ENCODE assay signal across 10 cellular contexts in the genomic region with DNA sequence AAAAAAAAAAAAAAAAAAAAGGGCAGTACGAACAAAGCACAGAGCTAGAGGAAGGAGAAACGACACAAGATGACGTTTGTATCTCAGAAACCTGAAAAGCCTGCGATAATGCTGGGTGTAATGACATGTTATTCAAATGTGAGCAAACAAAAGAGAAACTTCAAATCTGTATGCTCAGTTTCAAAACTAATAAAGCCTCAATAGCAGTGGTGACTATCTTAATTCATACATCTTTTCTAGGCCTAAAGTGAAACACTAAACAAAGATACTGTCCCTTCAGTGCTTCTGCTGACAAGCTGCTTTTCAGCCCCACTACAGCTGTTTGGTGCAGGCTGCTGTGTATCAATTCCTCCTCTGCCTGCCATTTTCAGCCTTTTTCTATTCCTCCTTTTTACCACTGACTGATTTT. TPM values are rescaled to one million over a fixed set of nuclear protein-coding genes. Genes with fewer than 3 reads are reported as not detected.
A peak's percentile ranks its signal among the peaks of the same experiment; 100 is the strongest.
DNase-seq lines count a peak whose midpoint lies in the region; ATAC-seq and TF ChIP-seq lines count a peak whose summit lies in the region.
"Had no signal": no experiment of that assay in that cellular context is flagged by ENCODE, and none has a peak within 500 bp of the region (broad histone marks: within the 10 kb centered on the region; RNA-seq: fewer than 3 reads in every experiment).

No MANE protein-coding gene starts in this region.

- TF ChIP-seq CTCF in KMS-11 (conservative IDR thresholded peaks at IDR 0.05; ENCODE audit: low read depth, low read length), result no peak
- no peak for TF ChIP-seq CTCF in progenitor cell of endocrine pancreas (IDR thresholded peaks at IDR 0.05; ENCODE audit: unreplicated experiment)

- H2AFZ ChIP-seq in KMS-11 (ENCODE audit: low read depth), result peak overlapping the region; percentile 45

- H3K27ac Mint-ChIP-seq in progenitor cell of endocrine pancreas, result peak overlapping the region; percentile 12
- H3K27ac Mint-ChIP-seq: activated CD4-positive, alpha-beta T cell treated with anti-CD3 and anti-CD28 coated beads, Interleukin-2, amount 10 ng/mL, durations not matched to agents 7 days and 5 days had no signal

- no peaks in the 10 kb centered on the region for H4K20me1 ChIP-seq in KMS-11 (ENCODE audit: insufficient read depth)

- peak overlapping the region; percentile 35; the same call in 1 of the 2 replicates for H3K9ac ChIP-seq in KMS-11

- H3K27me3 Mint-ChIP-seq in progenitor cell of endocrine pancreas, result no peaks in the 10 kb centered on the region
- H3K27me3 Mint-ChIP-seq: activated CD4-positive, alpha-beta T cell treated with anti-CD3 and anti-CD28 coated beads, Interleukin-2, amount 10 ng/mL, durations not matched to agents 7 days and 5 days had no signal

- no peak overlapping the region for H3K4me3 Mint-ChIP-seq in progenitor cell of endocrine pancreas (ENCODE audit: low read depth)
- H3K4me3 Mint-ChIP-seq: activated CD4-positive, alpha-beta T cell treated with anti-CD3 and anti-CD28 coated beads, Interleukin-2, amount 10 ng/mL, durations not matched to agents 7 days and 5 days had no signal

- no peaks in the 10 kb centered on the region for H3K27me3 ChIP-seq in KMS-11 (ENCODE audit: insufficient read depth, low read depth)

- no peak for DNase-seq in progenitor cell of endocrine pancreas (ENCODE audit: low spot score, unreplicated experiment)
- no peak for DNase-seq in DMS153 (lab: John Stamatoyannopoulos, UW)
- no peak for DNase-seq in NCI-H1694 (lab: John Stamatoyannopoulos, UW)
- DNase-seq in T-helper 1 cell, result no peak
- DNase-seq: activated CD4-positive, alpha-beta T cell treated with anti-CD3 and anti-CD28 coated beads, Interleukin-2, amount 10 ng/mL, durations not matched to agents 7 days and 5 days; IMR-90; occipital lobe had no signal

- ATAC-seq in GM19035 (IDR thresholded peaks at IDR 0.05; ENCODE audit: unreplicated experiment) (peak; percentile 88), HG02588 (IDR thresholded peaks at IDR 0.05; ENCODE audit: unreplicated experiment) (peak; percentile 80)

- no peaks in the 10 kb centered on the region for H3K36me3 ChIP-seq in KMS-11 (ENCODE audit: insufficient read depth)

- 0 out of 2 replicates have a peak, but pooled peaks cover 5% of the 10 kb centered on the region for H3K79me2 ChIP-seq in KMS-11 (ENCODE audit: insufficient read depth, low read depth)

- no peak overlapping the region for H3K4me3 ChIP-seq in KMS-11 (IDR thresholded peaks at IDR 0.05; ENCODE audit: insufficient read depth, low read depth, low read length)

- H3K27ac ChIP-seq in KMS-11, result peak overlapping the region; percentile 66

- H3K9me3 Mint-ChIP-seq in progenitor cell of endocrine pancreas (ENCODE audit: low read depth), result no peaks in the 10 kb centered on the region
- H3K9me3 Mint-ChIP-seq: activated CD4-positive, alpha-beta T cell treated with anti-CD3 and anti-CD28 coated beads, Interleukin-2, amount 10 ng/mL, durations not matched to agents 7 days and 5 days had no signal

- peak overlapping the region; percentile 77 for H3K4me2 ChIP-seq in KMS-11

- H3K4me1 Mint-ChIP-seq in progenitor cell of endocrine pancreas (ENCODE audit: low read depth), result peaks cover 37% of the 10 kb centered on the region

- peaks cover 2% of the 10 kb centered on the region for H3K36me3 Mint-ChIP-seq in progenitor cell of endocrine pancreas (ENCODE audit: insufficient read depth)

- H3K4me1 ChIP-seq in KMS-11 (ENCODE audit: low read depth, poor library complexity, severe bottlenecking), result peaks cover 35% of the 10 kb centered on the region

RNA-seq across cellular contexts. Expression of a gene that starts 15.8 kb away (rescaled TPM):
- 72.4 and 78.0 TPM in 2 replicates for total RNA-seq in progenitor cell of endocrine pancreas
